16 cellular contexts compared by ENCODE assay signal in the genomic region with DNA sequence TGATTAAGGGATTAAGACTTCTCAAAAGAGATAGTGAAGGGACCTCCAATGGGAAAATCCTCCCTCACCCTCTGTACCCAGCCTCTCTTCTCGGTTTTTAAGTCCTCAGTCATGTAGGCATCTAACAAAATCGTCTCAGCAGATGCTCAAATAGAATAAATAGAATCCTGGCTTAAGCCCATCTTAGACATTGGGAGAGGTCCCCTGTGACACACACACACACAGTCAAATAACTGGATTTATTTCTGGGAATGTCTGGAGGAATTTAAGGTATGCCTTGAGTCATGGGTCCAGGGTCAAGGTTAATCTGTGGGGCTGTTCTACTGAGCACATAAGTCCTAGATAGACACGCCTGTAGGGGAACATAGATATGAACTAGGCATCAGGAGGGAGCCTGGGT.
DNase-seq lines count a peak whose midpoint lies in the region; ATAC-seq and TF ChIP-seq lines count a peak whose summit lies in the region.
"Had no signal": no experiment of that assay in that cellular context is flagged by ENCODE, and none has a peak within 500 bp of the region (broad histone marks: within the 10 kb centered on the region; RNA-seq: fewer than 3 reads in every experiment).

No MANE protein-coding gene starts in this region.

- no peak overlapping the region for H3K14ac ChIP-seq in mesenchymal stem cell (ENCODE audit: low read length in 2 of 2)

- H3K36me3 ChIP-seq in brain microvascular endothelial cell (replicated peaks) (no peaks in the 10 kb centered on the region), mesenchymal stem cell (ENCODE audit: control insufficient read depth in 1 of 2, insufficient read depth in 2 of 2, low read depth in 1 of 2, low read length in 2 of 2) (no peaks in the 10 kb centered on the region)
- H3K36me3 ChIP-seq: uterus had no signal

- peaks cover 15 to 27% of the 10 kb centered on the region in 2 donors for H3K27me3 Mint-ChIP-seq in natural killer cell (ENCODE audit: low read depth in 2 of 2)

- peak overlapping the region; percentile 11 for H2BK120ac ChIP-seq in mesenchymal stem cell (ENCODE audit: low read depth, low read length)

- H2BK5ac ChIP-seq in mesenchymal stem cell (ENCODE audit: low read depth, low read length, poor library complexity, severe bottlenecking) = peak overlapping the region; percentile 22

- H2BK15ac ChIP-seq in mesenchymal stem cell (ENCODE audit: low read depth, poor library complexity, severe bottlenecking) = no peak overlapping the region

- intact Hi-C loops in natural killer cell (cut with micrococcal nuclease) = no loop called here

- peak; percentile 78 for DNase-seq in AG08395 (ENCODE audit: low spot score)
- peak; percentile 77 for DNase-seq in HS-5 (ENCODE audit: low read depth)
- peak; percentile 74 for DNase-seq in brain microvascular endothelial cell
- DNase-seq in mesenchymal stem cell = peak; percentile 68
- DNase-seq in NCI-H1417 treated with DMSO at 0.1 percent for 48 hours (lab: John Stamatoyannopoulos, UW) = no peak
- no peak for DNase-seq in GF-D8 (lab: John Stamatoyannopoulos, UW)
- no peak for DNase-seq in natural killer cell
- no peak for DNase-seq in GDM1 (lab: John Stamatoyannopoulos, UW)
- DNase-seq: dorsolateral prefrontal cortex; head of caudate nucleus; NCI-H2227 treated with DMSO at 0.1 percent for 48 hours; stimulated activated CD4-positive, alpha-beta T cell treated with anti-CD3 and anti-CD28 coated beads, Interleukin-2, amount 100 ng/mL, for 24 hours; uterus had no signal

- H3K23ac ChIP-seq in mesenchymal stem cell (ENCODE audit: low read length in 2 of 2) = no peak overlapping the region

- no peak overlapping the region for H3K4me3 Mint-ChIP-seq in natural killer cell
- H3K4me3 Mint-ChIP-seq: activated naive CD4-positive, alpha-beta T cell treated with anti-CD3 and anti-CD28 coated beads, Interleukin-2, amount 50 U/mL, for 24 hours; B cell had no signal

- TF ChIP-seq CTCF in brain microvascular endothelial cell (IDR thresholded peaks at IDR 0.05; ENCODE audit: low read depth, low read length, missing control alignments) (no peak), natural killer cell (IDR thresholded peaks at IDR 0.05) (no peak)

- in situ Hi-C loops in brain microvascular endothelial cell (cut with HindIII; ENCODE audit: low pct_ligation_motif_present, low sequenced_read_pairs) = no loop called here

- H3K79me1 ChIP-seq in mesenchymal stem cell (replicated peaks; ENCODE audit: low read length, poor library complexity, severe bottlenecking) = no peaks in the 10 kb centered on the region

- no peak for ATAC-seq in natural killer cell

- H3K27ac Mint-ChIP-seq in natural killer cell = no peak overlapping the region
- H3K27ac Mint-ChIP-seq: activated naive CD4-positive, alpha-beta T cell treated with anti-CD3 and anti-CD28 coated beads, Interleukin-2, amount 50 U/mL, for 24 hours; B cell had no signal

- H2AK5ac ChIP-seq in mesenchymal stem cell (ENCODE audit: low read length, severe bottlenecking) = peak overlapping the region; percentile 97

- peak overlapping the region; percentile 45 to 69 for H2BK12ac ChIP-seq in mesenchymal stem cell (ENCODE audit: low read length in 2 of 2)

- H3K4ac ChIP-seq in mesenchymal stem cell (ENCODE audit: low read depth in 1 of 2, low read length in 2 of 2) = no peak overlapping the region

- H3K9me3 ChIP-seq in mesenchymal stem cell (ENCODE audit: control insufficient read depth, low read length) = peaks cover 12% of the 10 kb centered on the region
- H3K9me3 ChIP-seq: uterus had no signal

- H3K4me3 ChIP-seq in brain microvascular endothelial cell (ENCODE audit: low read depth, low read length) = no peak overlapping the region
- no peak overlapping the region for H3K4me3 ChIP-seq in mesenchymal stem cell (ENCODE audit: insufficient read depth in 1 of 2, low read depth in 1 of 2, low read length in 2 of 2)
- H3K4me3 ChIP-seq: dorsolateral prefrontal cortex, uterus had no signal

- H3K27ac ChIP-seq in brain microvascular endothelial cell (peak overlapping the region; percentile 87), mesenchymal stem cell (ENCODE audit: low read length, poor library complexity, severe bottlenecking) (peak overlapping the region; percentile 66)
- H3K27ac ChIP-seq: dorsolateral prefrontal cortex, parathyroid adenoma, uterus had no signal

- H3K4me1 ChIP-seq in mesenchymal stem cell (ENCODE audit: control insufficient read depth, insufficient read depth, low read depth, low read length) = peaks cover 30% of the 10 kb centered on the region
- H3K4me1 ChIP-seq: parathyroid adenoma had no signal

- H3K9me3 Mint-ChIP-seq in natural killer cell = no peaks in the 10 kb centered on the region
- H3K9me3 Mint-ChIP-seq: activated naive CD4-positive, alpha-beta T cell treated with anti-CD3 and anti-CD28 coated beads, Interleukin-2, amount 50 U/mL, for 24 hours had no signal

- peak overlapping the region; percentile 39 for H4K91ac ChIP-seq in mesenchymal stem cell (ENCODE audit: low read length)

- H3K4me1 Mint-ChIP-seq in natural killer cell = no peaks in the 10 kb centered on the region
- H3K4me1 Mint-ChIP-seq: activated naive CD4-positive, alpha-beta T cell treated with anti-CD3 and anti-CD28 coated beads, Interleukin-2, amount 50 U/mL, for 24 hours; B cell had no signal

- no peak overlapping the region for H3K4me2 ChIP-seq in mesenchymal stem cell (ENCODE audit: low read length, poor library complexity, severe bottlenecking)

- 2% methylated on average over 3 of the region's 3 CpGs for WGBS in mesenchymal stem cell

- no peak overlapping the region for H2AFZ ChIP-seq in mesenchymal stem cell (ENCODE audit: low read depth, low read length)
- H2AFZ ChIP-seq: parathyroid adenoma had no signal

- H3K9ac ChIP-seq in mesenchymal stem cell (ENCODE audit: low read length) = no peak overlapping the region
- H3K9ac ChIP-seq: parathyroid adenoma had no signal

- peak overlapping the region; percentile 62 for H4K8ac ChIP-seq in mesenchymal stem cell (ENCODE audit: low read length)

- H3K18ac ChIP-seq in mesenchymal stem cell (ENCODE audit: low read depth in 1 of 2, low read length in 2 of 2) = peak overlapping the region in 1 of 2 experiments; percentile 49

- H3K36me3 Mint-ChIP-seq in natural killer cell = no peaks in the 10 kb centered on the region
- H3K36me3 Mint-ChIP-seq: activated naive CD4-positive, alpha-beta T cell treated with anti-CD3 and anti-CD28 coated beads, Interleukin-2, amount 50 U/mL, for 24 hours had no signal

- H3K27me3 ChIP-seq in brain microvascular endothelial cell (replicated peaks) = no peaks in the 10 kb centered on the region
- H3K27me3 ChIP-seq in mesenchymal stem cell (ENCODE audit: control insufficient read depth in 1 of 2, insufficient read depth in 1 of 2, low read length in 2 of 2) = peaks cover 0 to 34% of the 10 kb centered on the region in 2 experiments
- H3K27me3 ChIP-seq: uterus had no signal

Comparison
In these comparisons a context has a peak if more than half of its experiments do, and no peak if none do; other contexts are left out.
1. DNase-seq: peak in AG08395 (single experiment), HS-5 (single experiment), brain microvascular endothelial cell (single experiment) and mesenchymal stem cell (single experiment); none in NCI-H1417 treated with DMSO at 0.1 percent for 48 hours (single experiment), GF-D8 (single experiment), natural killer cell (single experiment) and GDM1 (single experiment).